19 cellular contexts compared by ENCODE assay signal in the genomic region with DNA sequence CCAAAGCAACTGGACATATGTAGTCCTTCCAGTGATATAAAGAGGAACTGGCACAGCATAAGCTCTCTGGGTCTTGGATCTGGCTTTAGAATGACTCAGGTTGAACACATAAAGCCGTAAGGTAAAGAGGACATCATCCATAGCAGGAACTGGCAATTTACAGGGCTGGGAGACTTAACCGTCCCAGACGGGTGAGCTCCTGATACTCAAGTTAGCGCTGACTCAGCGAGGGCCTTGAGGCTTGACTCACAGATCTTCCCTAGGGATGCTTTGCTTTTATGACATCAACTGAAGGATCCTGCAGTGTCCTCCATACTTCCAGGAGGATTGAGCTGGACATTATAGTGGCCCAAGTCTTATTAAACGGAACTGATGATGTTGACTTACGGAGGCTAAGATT.
DNase-seq lines count a peak whose midpoint lies in the region; ATAC-seq and TF ChIP-seq lines count a peak whose summit lies in the region.
"Had no signal": no experiment of that assay in that cellular context is flagged by ENCODE, and none has a peak within 500 bp of the region (broad histone marks: within the 10 kb centered on the region; RNA-seq: fewer than 3 reads in every experiment).

No MANE protein-coding gene starts in this region.

- no peak overlapping the region for H3K4me3 Mint-ChIP-seq in stimulated activated effector memory CD8-positive, alpha-beta T cell treated with anti-CD3 and anti-CD28 coated beads, Interleukin-12 subunit alpha, Interleukin-12 subunit beta, amount 100 ng/mL, for 72 hours
- H3K4me3 Mint-ChIP-seq: activated naive CD8-positive, alpha-beta T cell; endodermal cell had no signal

- no peak overlapping the region for H3K9ac ChIP-seq in smooth muscle cell (ENCODE audit: low read depth)

- peak; percentile 73 for ATAC-seq in RWPE2 (ENCODE audit: low read depth)
- ATAC-seq in stimulated activated effector memory CD8-positive, alpha-beta T cell treated with anti-CD3 and anti-CD28 coated beads, Interleukin-12 subunit alpha, Interleukin-12 subunit beta, amount 100 ng/mL, for 72 hours: no peak
- ATAC-seq: activated CD4-positive, CD25-positive, alpha-beta regulatory T cell treated with anti-CD3 and anti-CD28 coated beads, Interleukin-2, amount 50 U/mL, for 24 hours had no signal

- H3K36me3 ChIP-seq in RWPE2 (ENCODE audit: low read depth) (peaks cover 75% of the 10 kb centered on the region), smooth muscle cell (ENCODE audit: low read depth) (peaks cover 16% of the 10 kb centered on the region)

- H3F3A ChIP-seq in smooth muscle cell (ENCODE audit: low read depth): peaks cover 55% of the 10 kb centered on the region

- H3K9me3 Mint-ChIP-seq in stimulated activated effector memory CD8-positive, alpha-beta T cell treated with anti-CD3 and anti-CD28 coated beads, Interleukin-12 subunit alpha, Interleukin-12 subunit beta, amount 100 ng/mL, for 72 hours: no peaks in the 10 kb centered on the region

- H3K27ac ChIP-seq in RWPE2 (ENCODE audit: poor library complexity, severe bottlenecking) (peak overlapping the region; percentile 20), smooth muscle cell (ENCODE audit: low read depth) (peak overlapping the region; percentile 89)

- no peaks in the 10 kb centered on the region for H3K9me3 ChIP-seq in RWPE2 (ENCODE audit: severe bottlenecking)
- no peaks in the 10 kb centered on the region for H3K9me3 ChIP-seq in smooth muscle cell (replicated peaks; ENCODE audit: low read depth)
- H3K9me3 ChIP-seq: Caco-2, Peyer's patch had no signal

- WGBS in smooth muscle cell (ENCODE audit: low lambda C conversion rate): 52% methylated on average over 7 of the region's 7 CpGs

- TF ChIP-seq CTCF in RWPE2 (IDR thresholded peaks at IDR 0.05; ENCODE audit: poor library complexity, severe bottlenecking) (no peak), fibroblast of mammary gland (conservative IDR thresholded peaks at IDR 0.05; ENCODE audit: control insufficient read depth, insufficient read depth, low read depth, low read length) (no peak), smooth muscle cell (IDR thresholded peaks at IDR 0.05; ENCODE audit: borderline replicate concordance, insufficient read depth, poor library complexity, severe bottlenecking) (no peak)

- H3K4me2 ChIP-seq in smooth muscle cell: no peak overlapping the region

- H3K4me3 ChIP-seq in RWPE2 (ENCODE audit: severe bottlenecking) (no peak overlapping the region), fibroblast of mammary gland (ENCODE audit: control insufficient read depth, low read depth, low read length) (no peak overlapping the region), smooth muscle cell (no peak overlapping the region)
- H3K4me3 ChIP-seq: Peyer's patch had no signal

- no peaks in the 10 kb centered on the region for H3K27me3 ChIP-seq in RWPE2 (ENCODE audit: insufficient read depth, poor library complexity, severe bottlenecking)
- no peaks in the 10 kb centered on the region for H3K27me3 ChIP-seq in smooth muscle cell (ENCODE audit: low read depth)
- H3K27me3 ChIP-seq: Peyer's patch had no signal

- peaks cover 10% of the 10 kb centered on the region for H3K79me2 ChIP-seq in smooth muscle cell (ENCODE audit: low read depth)

- H3K4me1 ChIP-seq in RWPE2 (ENCODE audit: insufficient read depth, poor library complexity, severe bottlenecking) (peaks cover 25% of the 10 kb centered on the region), smooth muscle cell (ENCODE audit: low read depth) (no peaks in the 10 kb centered on the region)
- H3K4me1 ChIP-seq: Caco-2 had no signal

- H2AFZ ChIP-seq in smooth muscle cell (ENCODE audit: low read depth): no peak overlapping the region

- H3K36me3 Mint-ChIP-seq in stimulated activated effector memory CD8-positive, alpha-beta T cell treated with anti-CD3 and anti-CD28 coated beads, Interleukin-12 subunit alpha, Interleukin-12 subunit beta, amount 100 ng/mL, for 72 hours: peaks cover 99% of the 10 kb centered on the region

- peaks cover 13% of the 10 kb centered on the region for H3K4me1 Mint-ChIP-seq in stimulated activated effector memory CD8-positive, alpha-beta T cell treated with anti-CD3 and anti-CD28 coated beads, Interleukin-12 subunit alpha, Interleukin-12 subunit beta, amount 100 ng/mL, for 72 hours

- no peak overlapping the region for H3K27ac Mint-ChIP-seq in stimulated activated effector memory CD8-positive, alpha-beta T cell treated with anti-CD3 and anti-CD28 coated beads, Interleukin-12 subunit alpha, Interleukin-12 subunit beta, amount 100 ng/mL, for 72 hours
- H3K27ac Mint-ChIP-seq: activated naive CD8-positive, alpha-beta T cell; endodermal cell had no signal

- DNase-seq in activated CD8-positive, alpha-beta memory T cell treated with anti-CD3 and anti-CD28 coated beads for 24 hours: peak; percentile 32
- no peak for DNase-seq in activated CD8-positive, alpha-beta memory T cell treated with anti-CD3 and anti-CD28 coated beads, Interleukin-2, amount 50 U/mL, for 4 hours
- DNase-seq in RWPE2 (ENCODE audit: low spot score) (peak; percentile 79), fibroblast of mammary gland (ENCODE audit: low read depth) (peak; percentile 95), smooth muscle cell (lab: John Stamatoyannopoulos, UW; ENCODE audit: unreplicated experiment) (no peak), LoVo (ENCODE audit: low spot score) (no peak), DMS 273 treated with DMSO at 0.1 percent for 48 hours (lab: John Stamatoyannopoulos, UW) (no peak)
- no peak for DNase-seq in stimulated activated effector memory CD8-positive, alpha-beta T cell treated with anti-CD3 and anti-CD28 coated beads, Interleukin-12 subunit alpha, Interleukin-12 subunit beta, amount 100 ng/mL, for 72 hours (ENCODE audit: low spot score in 2 of 2)
- DNase-seq: Caco-2; central memory CD4-positive, alpha-beta T cell; endodermal cell; glutamatergic neuron; islet precursor cell; NCI-H2081 treated with DMSO at 0.1 percent for 48 hours; posterior cingulate gyrus; stimulated activated CD4-positive, alpha-beta T cell treated with anti-CD3 and anti-CD28 coated beads, Interleukin-12 subunit alpha, Interleukin-12 subunit beta, amount 100 ng/mL, for 4 hours had no signal

- H4K20me1 ChIP-seq in smooth muscle cell (ENCODE audit: low read depth): peaks cover 90% of the 10 kb centered on the region

Comparison
In these comparisons a context has a peak if more than half of its experiments do, and no peak if none do; other contexts are left out.
1. DNase-seq: peak in activated CD8-positive, alpha-beta memory T cell treated with anti-CD3 and anti-CD28 coated beads for 24 hours (single experiment), RWPE2 (single experiment) and fibroblast of mammary gland (single experiment); none in activated CD8-positive, alpha-beta memory T cell treated with anti-CD3 and anti-CD28 coated beads, Interleukin-2, amount 50 U/mL, for 4 hours (single experiment), smooth muscle cell (single experiment), LoVo (single experiment), stimulated activated effector memory CD8-positive, alpha-beta T cell treated with anti-CD3 and anti-CD28 coated beads, Interleukin-12 subunit alpha, Interleukin-12 subunit beta, amount 100 ng/mL, for 72 hours (0 of 2) and DMS 273 treated with DMSO at 0.1 percent for 48 hours (single experiment).